Comparison of ENCODE assay signal across 1 cellular context in the genomic region with DNA sequence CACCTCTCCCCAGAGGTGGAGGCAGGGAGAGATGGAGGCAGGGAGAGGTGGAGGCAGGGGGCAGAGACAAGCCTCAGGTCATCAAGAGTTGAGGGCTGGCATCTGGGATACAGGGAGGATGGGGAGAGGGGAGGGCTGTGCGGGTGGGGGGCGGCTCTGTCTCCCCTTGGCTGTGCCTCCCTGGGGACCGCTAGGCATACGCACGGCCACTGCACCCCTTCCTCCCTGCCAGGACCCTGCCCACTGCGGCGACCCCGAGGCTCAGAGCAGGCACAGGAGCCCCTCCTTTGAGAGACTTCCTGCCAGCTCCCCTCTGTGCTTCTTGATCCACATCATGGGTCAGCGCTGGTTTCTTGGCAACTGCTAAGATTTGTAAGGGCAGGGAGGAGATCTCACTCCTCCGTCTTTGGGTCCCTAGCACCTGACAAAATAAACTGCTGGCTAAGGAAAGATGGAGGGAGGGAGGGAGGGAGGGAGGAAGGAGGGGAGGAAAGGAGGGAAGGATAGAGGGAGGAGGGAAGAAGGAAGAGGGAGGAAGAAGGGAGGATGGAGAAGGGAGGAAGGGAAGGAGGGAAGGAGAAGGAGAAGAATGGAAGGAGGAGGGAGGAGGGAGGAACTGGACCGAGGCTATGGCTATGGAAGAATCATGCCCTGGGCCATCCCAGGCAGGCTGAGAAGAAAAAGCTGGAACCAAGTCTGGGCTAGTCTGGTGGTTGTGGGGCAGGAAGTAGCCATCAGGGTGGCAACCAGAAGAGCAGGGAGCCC.
TF ChIP-seq lines count a peak whose summit lies in the region.

No MANE protein-coding gene starts in this region.

TF ChIP-seq in HepG2, 621 proteins besides CTCF, POLR2A, EP300 and RAD21:
- no peak for TF ChIP-seq MEIS2 (CRISPR knock-in tag; IDR thresholded peaks at IDR 0.05)
